Comparison of ENCODE assay signal across 11 cellular contexts in genomic region chr2:217106650-217107014, GRCh38.
A peak's percentile ranks its signal among the peaks of the same experiment; 100 is the strongest.
DNase-seq lines count a peak whose midpoint lies in the region; ATAC-seq and TF ChIP-seq lines count a peak whose summit lies in the region.
"Had no signal": no experiment of that assay in that cellular context is flagged by ENCODE, and none has a peak within 500 bp of the region (broad histone marks: within the 10 kb centered on the region; RNA-seq: fewer than 3 reads in every experiment).

No MANE protein-coding gene starts in this region.

- TF ChIP-seq CTCF in AG09309 (IDR thresholded peaks at IDR 0.05; ENCODE audit: control insufficient read depth, insufficient read depth, low read depth, low read length, missing control alignments), result peak; percentile 60
- TF ChIP-seq CTCF in HCT116 (IDR thresholded peaks at IDR 0.05 in 2 of 3, conservative IDR thresholded peaks at IDR 0.05 in 1 of 3; ENCODE audit: borderline replicate concordance in 1 of 3, insufficient read depth in 1 of 3, low read depth in 2 of 3, low read length in 2 of 3), result peak; percentile 30 to 99 (median 90); a peak in 5 of 6 replicates
- TF ChIP-seq CTCF in WI38 (IDR thresholded peaks at IDR 0.05; ENCODE audit: low read depth, low read length), result peak; percentile 90

- H3K4me2 ChIP-seq in HCT116 (ENCODE audit: low read length), result peak overlapping the region; percentile 74

- TF ChIP-seq POLR2A in HCT116 (IDR thresholded peaks at IDR 0.05; ENCODE audit: borderline replicate concordance, extremely low read depth, insufficient read depth, insufficient read length), result no peak

- intact Hi-C loops in HCT116 (cut with micrococcal nuclease) (no loop called here), sciatic nerve (cut with DNase I) (no loop called here)

- H3K79me2 ChIP-seq in HCT116 (ENCODE audit: insufficient read depth, low read length), result no peaks in the 10 kb centered on the region

- H4K20me1 ChIP-seq in HCT116 (ENCODE audit: insufficient read depth), result no peaks in the 10 kb centered on the region

- no peaks in the 10 kb centered on the region for H3K27me3 ChIP-seq in HCT116 (ENCODE audit: insufficient read depth, low read length)
- H3K27me3 ChIP-seq: upper lobe of left lung had no signal

- BruUV-seq in HCT116 (replicated peaks; lab: Mats Ljungman, UMichigan), result no TSS peak

- no peak overlapping the region for H2AFZ ChIP-seq in HCT116 (ENCODE audit: low read depth, low read length, poor library complexity, severe bottlenecking)

- CTCF ChIA-PET in HCT116 (lab: Charles Lee), result no interaction called here

- H3K4me1 ChIP-seq in HCT116 (ENCODE audit: control insufficient read depth in 1 of 2, insufficient read depth in 2 of 2, low read length in 2 of 2), result peaks cover 14 to 54% of the 10 kb centered on the region in 2 experiments
- H3K4me1 ChIP-seq: upper lobe of left lung had no signal

- no peaks in the 10 kb centered on the region for H3K9me2 ChIP-seq in HCT116 (ENCODE audit: insufficient read depth)

- RAD21 ChIA-PET in HCT116 (lab: Charles Lee; ENCODE audit: low non-redundant PET in 1 of 2, low total read pairs in 2 of 2, uncharacterized antibody in 2 of 2, unreplicated experiment in 2 of 2), result no interaction called here

- ATAC-seq in HCT116 (peak; percentile 45; the same call in 1 of the 2 replicates), GM19452 (IDR thresholded peaks at IDR 0.05; ENCODE audit: unreplicated experiment) (no peak), sciatic nerve (no peak)

- no peak overlapping the region; the same call in 1 of the 2 replicates for H3K27ac ChIP-seq in HCT116 (ENCODE audit: low read depth, low read length)
- H3K27ac ChIP-seq: upper lobe of left lung had no signal

- POLR2A ChIA-PET in HCT116 (lab: Charles Lee), result no interaction called here

- H3K9ac ChIP-seq in HCT116 (ENCODE audit: low read length), result no peak overlapping the region

- peak; percentile 38 for TF ChIP-seq RAD21 in HCT116 (IDR thresholded peaks at IDR 0.05; ENCODE audit: low read depth)

- H3K9me3 ChIP-seq in HCT116 (ENCODE audit: control insufficient read depth in 1 of 2, insufficient read depth in 1 of 2, low read depth in 1 of 2, low read length in 2 of 2), result no peaks in the 10 kb centered on the region
- H3K9me3 ChIP-seq: upper lobe of left lung had no signal

- no peak overlapping the region for H3K4me3 ChIP-seq in AG09309 (ENCODE audit: control insufficient read depth, low read depth, low read length)
- H3K4me3 ChIP-seq in HCT116 (replicated peaks in 1 of 2; ENCODE audit: low read depth in 1 of 2, low read length in 2 of 2), result peak overlapping the region in 1 of 2 experiments; percentile 37; a peak in 1 of 4 replicates
- no peak overlapping the region for H3K4me3 ChIP-seq in WI38 (ENCODE audit: low read depth, low read length)
- H3K4me3 ChIP-seq: upper lobe of left lung had no signal

- no peak for DNase-seq in AG09309 (ENCODE audit: low read depth)
- DNase-seq in HCT116 (ENCODE audit: low read depth, low spot score), result peak; percentile 27
- peak; percentile 70 for DNase-seq in iPS-NIHi7 (ENCODE audit: extremely low spot score)
- no peak for DNase-seq in activated CD4-positive, alpha-beta T cell treated with anti-CD3 and anti-CD28 coated beads, Interleukin-2, amount 50 U/mL, for 4 hours
- DNase-seq in sciatic nerve (ENCODE audit: low spot score), result no peak
- no peak for DNase-seq in stimulated activated CD8-positive, alpha-beta memory T cell treated with anti-CD3 and anti-CD28 coated beads, Interleukin-4, amount 100 ng/mL, for 48 hours
- DNase-seq: GDM1, NCI-H1417 treated with DMSO at 0.1 percent for 48 hours, upper lobe of left lung had no signal

- no peaks in the 10 kb centered on the region for H3K36me3 ChIP-seq in HCT116 (ENCODE audit: control insufficient read depth in 1 of 2, insufficient read depth in 2 of 2, low read length in 2 of 2)
- H3K36me3 ChIP-seq: upper lobe of left lung had no signal

TF ChIP-seq in HCT116, 20 proteins besides CTCF, POLR2A, EP300 and RAD21:
- TF ChIP-seq TCF7L2 (IDR thresholded peaks at IDR 0.05; ENCODE audit: borderline replicate concordance, extremely low read depth, insufficient read depth, insufficient read length), result no peak
- TF ChIP-seq, protein P1, sequence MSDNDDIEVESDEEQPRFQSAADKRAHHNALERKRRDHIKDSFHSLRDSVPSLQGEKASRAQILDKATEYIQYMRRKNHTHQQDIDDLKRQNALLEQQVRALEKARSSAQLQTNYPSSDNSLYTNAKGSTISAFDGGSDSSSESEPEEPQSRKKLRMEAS (IDR thresholded peaks at IDR 0.05), result 0 out of 2 replicates have a peak, but pooled peaks have one; percentile 10

Comparison
In these comparisons a context has a peak if more than half of its experiments do, and no peak if none do; other contexts are left out.
1. DNase-seq: peak in HCT116 (single experiment) and iPS-NIHi7 (single experiment); none in AG09309 (single experiment), activated CD4-positive, alpha-beta T cell treated with anti-CD3 and anti-CD28 coated beads, Interleukin-2, amount 50 U/mL, for 4 hours (0 of 2), sciatic nerve (single experiment) and stimulated activated CD8-positive, alpha-beta memory T cell treated with anti-CD3 and anti-CD28 coated beads, Interleukin-4, amount 100 ng/mL, for 48 hours (single experiment).
2. Peak in every context shown above with its lines, with median percentiles within 50 percentile points of each other: CTCF ChIP-seq.